Comparison of ENCODE assay signal across 1 cellular context in the genomic region with DNA sequence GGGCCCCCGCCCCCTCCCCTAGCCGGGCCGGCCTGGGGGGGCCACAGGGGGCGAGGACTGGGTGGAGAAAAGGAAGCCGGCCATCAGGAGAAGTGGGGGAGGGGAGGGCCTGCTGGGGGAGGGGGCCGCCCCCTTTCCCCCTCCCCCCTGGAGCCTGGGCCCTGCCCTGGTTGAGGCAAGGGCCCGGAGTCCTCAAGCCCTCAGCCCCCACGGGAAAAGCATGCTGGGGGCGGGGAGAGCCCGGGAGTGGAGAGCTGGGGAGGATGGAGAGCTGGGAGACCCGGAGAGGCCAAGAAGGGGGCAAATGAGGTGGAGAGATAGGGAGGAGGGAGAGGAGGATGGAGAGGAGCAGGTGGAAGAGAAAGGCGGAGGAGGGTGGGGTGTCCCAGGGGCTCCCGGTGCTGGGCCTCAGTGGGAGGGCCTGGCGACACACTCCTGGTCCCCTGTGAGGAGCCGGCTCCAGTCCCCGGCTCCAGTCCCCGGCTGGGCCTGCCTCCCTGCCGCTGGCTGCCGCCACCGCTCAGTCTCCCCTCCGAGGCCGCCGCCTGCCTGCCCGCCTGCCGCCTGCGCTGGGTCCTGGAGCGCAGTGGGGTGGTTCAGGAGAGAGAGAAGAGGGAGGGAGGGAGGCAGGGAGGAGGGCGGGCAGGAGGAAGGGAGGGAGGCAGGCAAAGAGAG.
TF ChIP-seq lines count a peak whose summit lies in the region.

GRIK5 (minus strand) TSS at position 588 of the 675 bp plus-strand sequence. CDS start 4,436 bp downstream, outside the sequence.

TF ChIP-seq in K562, 482 proteins besides CTCF, POLR2A, EP300 and RAD21:
- TF ChIP-seq, protein P1, sequence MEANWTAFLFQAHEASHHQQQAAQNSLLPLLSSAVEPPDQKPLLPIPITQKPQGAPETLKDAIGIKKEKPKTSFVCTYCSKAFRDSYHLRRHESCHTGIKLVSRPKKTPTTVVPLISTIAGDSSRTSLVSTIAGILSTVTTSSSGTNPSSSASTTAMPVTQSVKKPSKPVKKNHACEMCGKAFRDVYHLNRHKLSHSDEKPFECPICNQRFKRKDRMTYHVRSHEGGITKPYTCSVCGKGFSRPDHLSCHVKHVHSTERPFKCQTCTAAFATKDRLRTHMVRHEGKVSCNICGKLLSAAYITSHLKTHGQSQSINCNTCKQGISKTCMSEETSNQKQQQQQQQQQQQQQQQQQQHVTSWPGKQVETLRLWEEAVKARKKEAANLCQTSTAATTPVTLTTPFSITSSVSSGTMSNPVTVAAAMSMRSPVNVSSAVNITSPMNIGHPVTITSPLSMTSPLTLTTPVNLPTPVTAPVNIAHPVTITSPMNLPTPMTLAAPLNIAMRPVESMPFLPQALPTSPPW (CRISPR knock-in tag; IDR thresholded peaks at IDR 0.05), result peak; percentile 33; the same call in 1 of the 2 replicates
- TF ChIP-seq MAFG (tag; conservative IDR thresholded peaks at IDR 0.05) (no peak), KDM1A (IDR thresholded peaks at IDR 0.05) (peak in 1 of 2 experiments; percentile 53; a peak in 1 of 4 replicates), NFE2L1 (tag; IDR thresholded peaks at IDR 0.05; ENCODE audit: borderline replicate concordance, low read depth) (no peak), ZNF263 (CRISPR knock-in tag; IDR thresholded peaks at IDR 0.05; ENCODE audit: borderline replicate concordance) (peak; percentile 89)
